1 cellular context compared by ENCODE assay signal in the genomic region with DNA sequence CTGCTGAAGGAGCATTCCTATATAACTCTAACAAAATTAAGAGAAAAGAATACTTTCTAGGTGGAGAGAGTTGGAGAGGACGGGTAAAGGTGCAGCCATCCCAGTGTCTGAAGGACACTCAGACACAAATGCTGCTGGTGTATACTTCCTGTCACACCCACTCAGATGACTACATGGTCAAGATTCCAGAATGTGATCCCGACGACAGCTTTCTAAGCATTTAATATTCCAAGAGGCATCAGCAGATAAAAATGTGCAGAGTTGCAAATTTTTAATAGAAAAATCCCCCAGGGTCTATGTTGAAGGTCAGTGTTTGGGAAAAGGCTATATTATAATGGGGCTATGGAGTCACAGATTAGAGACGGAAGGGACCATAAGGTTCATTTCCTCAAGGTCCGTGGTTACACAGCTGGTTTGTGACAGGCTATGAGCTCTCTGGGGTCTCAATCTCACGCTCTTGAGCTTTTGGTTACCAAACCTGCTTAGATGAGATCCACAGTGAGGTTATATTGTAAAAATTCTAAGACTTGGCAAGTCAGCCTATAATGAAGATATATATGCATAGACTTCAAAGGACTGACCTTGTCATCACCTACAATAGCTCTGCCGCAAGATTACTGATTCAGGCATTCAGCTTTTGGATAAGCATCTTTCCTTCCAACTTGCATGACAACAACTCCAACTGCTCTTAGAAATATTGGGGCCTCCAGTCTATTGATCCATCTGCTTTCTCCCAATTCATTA.
A peak's percentile ranks its signal among the peaks of the same experiment; 100 is the strongest.
TF ChIP-seq lines count a peak whose summit lies in the region.

No MANE protein-coding gene starts in this region.

TF ChIP-seq in IMR-90, 13 proteins besides CTCF, POLR2A, EP300 and RAD21:
- TF ChIP-seq MAZ (IDR thresholded peaks at IDR 0.05; ENCODE audit: borderline replicate concordance, low read depth, low read length), result no peak
- peak; percentile 88 for TF ChIP-seq MAFK (IDR thresholded peaks at IDR 0.05; ENCODE audit: low read depth, low read length)
